Comparison of ENCODE assay signal across 9 cellular contexts in genomic region chr2:180983468-180984388, GRCh38. TPM values are rescaled to one million over a fixed set of nuclear protein-coding genes. Genes with fewer than 3 reads are reported as not detected.
DNase-seq lines count a peak whose midpoint lies in the region; ATAC-seq and TF ChIP-seq lines count a peak whose summit lies in the region.
"Had no signal": no experiment of that assay in that cellular context is flagged by ENCODE, and none has a peak within 500 bp of the region (broad histone marks: within the 10 kb centered on the region; RNA-seq: fewer than 3 reads in every experiment).

No MANE protein-coding gene starts in this region.

- no peaks in the 10 kb centered on the region for H3K27me3 Mint-ChIP-seq in activated T-cell treated with anti-CD3 and anti-CD28 coated beads, Interleukin-2, amount 50 U/mL, for 4 hours (ENCODE audit: low read depth)

- no peak for ATAC-seq in activated T-cell treated with anti-CD3 and anti-CD28 coated beads, Interleukin-2, amount 50 U/mL, for 4 hours
- ATAC-seq in GM21423 (IDR thresholded peaks at IDR 0.05; ENCODE audit: unreplicated experiment) = peak; percentile 40
- peak; percentile 36 for ATAC-seq in upper lobe of right lung

- H3K4me3 ChIP-seq in HL-60 (replicated peaks; ENCODE audit: insufficient read depth, low read length) (no peak overlapping the region), astrocyte of the spinal cord (ENCODE audit: low read depth, low read length) (peak overlapping the region; percentile 3), upper lobe of right lung (no peak overlapping the region)

- peak overlapping the region; percentile 33 for H3K4me3 Mint-ChIP-seq in activated T-cell treated with anti-CD3 and anti-CD28 coated beads, Interleukin-2, amount 50 U/mL, for 4 hours

- H3K27ac ChIP-seq in HL-60 (replicated peaks) = peak overlapping the region; percentile 35
- peak overlapping the region; percentile 61 for H3K27ac ChIP-seq in upper lobe of right lung
- H3K27ac ChIP-seq: neutrophil had no signal

- peaks cover 40% of the 10 kb centered on the region for H3K4me1 ChIP-seq in upper lobe of right lung

- peaks cover 5% of the 10 kb centered on the region for H3K36me3 Mint-ChIP-seq in activated T-cell treated with anti-CD3 and anti-CD28 coated beads, Interleukin-2, amount 50 U/mL, for 4 hours (ENCODE audit: insufficient read depth)

- no peaks in the 10 kb centered on the region for H3K9me3 ChIP-seq in upper lobe of right lung
- H3K9me3 ChIP-seq: neutrophil had no signal

- H3K27me3 ChIP-seq in HL-60 (ENCODE audit: insufficient read depth, poor library complexity, severe bottlenecking) (no peaks in the 10 kb centered on the region), upper lobe of right lung (no peaks in the 10 kb centered on the region)

- in situ Hi-C loops in astrocyte of the spinal cord (cut with HindIII; ENCODE audit: low sequenced_read_pairs) = no loop called here

- H3K36me3 ChIP-seq in upper lobe of right lung = no peaks in the 10 kb centered on the region
- H3K36me3 ChIP-seq: neutrophil had no signal

- DNase-seq in activated T-cell treated with anti-CD3 and anti-CD28 coated beads, Interleukin-2, amount 50 U/mL, for 4 hours = no peak
- no peak for DNase-seq in activated T-cell treated with anti-CD3 and anti-CD28 coated beads, Interleukin-2, amount 50 U/mL, for 1 hour
- DNase-seq in HL-60 (ENCODE audit: low read depth in 1 of 2, low spot score in 1 of 2) = peak; percentile 22 to 57
- peak; percentile 36 to 62 for DNase-seq in NOMO-1 (lab: John Stamatoyannopoulos, UW; ENCODE audit: unreplicated experiment in 2 of 2)
- peak; percentile 79 for DNase-seq in astrocyte of the spinal cord (ENCODE audit: low read depth, low spot score)
- peak; percentile 88 for DNase-seq in kidney glomerular epithelial cell (lab: John Stamatoyannopoulos, UW)
- DNase-seq in upper lobe of right lung = no peak

- intact Hi-C loops in upper lobe of right lung (cut with DNase I) = no loop called here

- peak; percentile 19 for TF ChIP-seq CTCF in HL-60 (IDR thresholded peaks at IDR 0.05; ENCODE audit: insufficient read depth, low read length)
- TF ChIP-seq CTCF in astrocyte of the spinal cord (IDR thresholded peaks at IDR 0.05; ENCODE audit: low read depth, low read length) = peak; percentile 47
- peak; percentile 45 for TF ChIP-seq CTCF in upper lobe of right lung (IDR thresholded peaks at IDR 0.05)

- no peaks in the 10 kb centered on the region for H3K9me3 Mint-ChIP-seq in activated T-cell treated with anti-CD3 and anti-CD28 coated beads, Interleukin-2, amount 50 U/mL, for 4 hours

- peaks cover 51% of the 10 kb centered on the region for H3K4me1 Mint-ChIP-seq in activated T-cell treated with anti-CD3 and anti-CD28 coated beads, Interleukin-2, amount 50 U/mL, for 4 hours (ENCODE audit: low read depth)

RNA-seq across cellular contexts. Expression of gene UBE2E3, which starts 3.3 kb away (rescaled TPM):
- 10 to 100 TPM; 30.1 to 33.5 (median 30.7) TPM for total RNA-seq in activated T-cell treated with anti-CD3 and anti-CD28 coated beads, Interleukin-2, amount 50 U/mL, for 4 hours
- 33.8 TPM for total RNA-seq in upper lobe of right lung

Comparison
In these comparisons a context has a peak if more than half of its experiments do, and no peak if none do; other contexts are left out.
1. ATAC-seq: peak in GM21423 (single experiment) and upper lobe of right lung (single experiment); none in activated T-cell treated with anti-CD3 and anti-CD28 coated beads, Interleukin-2, amount 50 U/mL, for 4 hours (0 of 2).
2. DNase-seq: peak in HL-60 (2 of 2), NOMO-1 (2 of 2), astrocyte of the spinal cord (single experiment) and kidney glomerular epithelial cell (single experiment); none in activated T-cell treated with anti-CD3 and anti-CD28 coated beads, Interleukin-2, amount 50 U/mL, for 4 hours (single experiment), activated T-cell treated with anti-CD3 and anti-CD28 coated beads, Interleukin-2, amount 50 U/mL, for 1 hour (single experiment) and upper lobe of right lung (single experiment).
3. Peak in every context shown above with its lines, with median percentiles within 50 percentile points of each other: CTCF ChIP-seq.